Comparison of ENCODE assay signal across 1 cellular context in genomic region chr11:59810189-59810910, GRCh38.
TF ChIP-seq lines count a peak whose summit lies in the region.

Gene MRPL16 (minus strand): TSS chr11:59810778. CDS start chr11:59810658, 120 bp downstream.

TF ChIP-seq in IMR-90, 13 proteins besides CTCF, POLR2A, EP300 and RAD21 (continued from another document):
- no peak for TF ChIP-seq ELK1 (IDR thresholded peaks at IDR 0.05; ENCODE audit: borderline replicate concordance, low read depth, low read length)
- no peak for TF ChIP-seq MAFK (IDR thresholded peaks at IDR 0.05; ENCODE audit: low read depth, low read length)
- no peak for TF ChIP-seq NFE2L2 (IDR thresholded peaks at IDR 0.05; ENCODE audit: low read depth, low read length)
